In the genomic region with DNA sequence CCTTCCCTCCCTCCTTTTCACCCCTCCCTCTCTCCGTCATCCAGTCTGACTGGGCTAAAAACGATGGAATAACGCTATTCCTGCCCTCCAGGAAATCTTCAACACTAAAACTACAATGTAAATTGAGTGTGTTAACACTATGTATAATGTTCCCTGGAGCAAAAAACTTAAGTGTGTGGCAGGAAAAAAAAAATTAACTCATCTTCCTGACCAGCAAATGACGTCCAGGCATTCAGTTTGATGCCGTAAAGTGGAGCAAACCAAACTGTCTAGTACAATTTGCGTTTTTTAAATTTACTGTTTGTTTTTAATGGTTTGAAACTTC, we compare ENCODE assay signal across 8 cellular contexts. TPM values are rescaled to one million over a fixed set of nuclear protein-coding genes. Genes with fewer than 3 reads are reported as not detected.
DNase-seq lines count a peak whose midpoint lies in the region; ATAC-seq and TF ChIP-seq lines count a peak whose summit lies in the region.

No MANE protein-coding gene starts in this region.

- peak overlapping the region; percentile 95 for H3K4me3 Mint-ChIP-seq in WTC11

- POLR2A ChIA-PET in HCT116 (lab: Charles Lee) (no interaction called here), WTC11 (lab: Charles Lee) (no interaction called here)

- H3K9me3 ChIP-seq in HCT116 (ENCODE audit: control insufficient read depth in 1 of 2, insufficient read depth in 1 of 2, low read depth in 1 of 2, low read length in 2 of 2) (no peaks in the 10 kb centered on the region), skeletal muscle satellite cell (replicated peaks; ENCODE audit: low read length) (no peaks in the 10 kb centered on the region)

- no peak for TF ChIP-seq POLR2A in HCT116 (IDR thresholded peaks at IDR 0.05; ENCODE audit: borderline replicate concordance, extremely low read depth, insufficient read depth, insufficient read length)

- no peak for TF ChIP-seq RAD21 in HCT116 (IDR thresholded peaks at IDR 0.05; ENCODE audit: low read depth)

- peak overlapping the region; percentile 79 for H3K9ac ChIP-seq in HCT116 (ENCODE audit: low read length)
- H3K9ac ChIP-seq in skeletal muscle satellite cell (ENCODE audit: low read depth, low read length) = no peak overlapping the region

- H3K36me3 ChIP-seq in HCT116 (ENCODE audit: control insufficient read depth in 1 of 2, insufficient read depth in 2 of 2, low read length in 2 of 2) (no peaks in the 10 kb centered on the region), skeletal muscle satellite cell (ENCODE audit: insufficient read depth, low read length) (peaks cover 11% of the 10 kb centered on the region)

- DNase-seq in HCT116 (ENCODE audit: low read depth, low spot score) (no peak), WTC11 (ENCODE audit: low spot score) (no peak), glomerular endothelial cell (ENCODE audit: extremely low read depth, low read depth, low spot score) (peak; percentile 12), NCI-H1105 (lab: John Stamatoyannopoulos, UW) (no peak), anterior cingulate cortex (lab: John Stamatoyannopoulos, UW) (no peak), NCI-H82 (lab: John Stamatoyannopoulos, UW) (no peak)

- H3K9me2 ChIP-seq in HCT116 (ENCODE audit: insufficient read depth) = no peaks in the 10 kb centered on the region

- H3K4me2 ChIP-seq in HCT116 (ENCODE audit: low read length) (peak overlapping the region; percentile 89), skeletal muscle satellite cell (ENCODE audit: low read length) (peak overlapping the region; percentile 93)

- peaks cover 5 to 14% of the 10 kb centered on the region in 2 experiments; a peak in 3 of 4 replicates for H3K4me1 ChIP-seq in HCT116 (ENCODE audit: control insufficient read depth in 1 of 2, insufficient read depth in 2 of 2, low read length in 2 of 2)
- H3K4me1 ChIP-seq in skeletal muscle satellite cell (ENCODE audit: control insufficient read depth, insufficient read depth, low read length) = peaks cover 21% of the 10 kb centered on the region

- BruUV-seq in HCT116 (replicated peaks; lab: Mats Ljungman, UMichigan) = TSS peak; percentile 98

- RAD21 ChIA-PET in HCT116 (lab: Charles Lee; ENCODE audit: low non-redundant PET in 1 of 2, low total read pairs in 2 of 2, uncharacterized antibody in 2 of 2, unreplicated experiment in 2 of 2) = no interaction called here

- H3K27me3 ChIP-seq in HCT116 (ENCODE audit: insufficient read depth, low read length) (no peaks in the 10 kb centered on the region), skeletal muscle satellite cell (ENCODE audit: control insufficient read depth, insufficient read depth, low read length) (no peaks in the 10 kb centered on the region)

- peaks cover 14% of the 10 kb centered on the region for H3K4me1 Mint-ChIP-seq in WTC11

- no peaks in the 10 kb centered on the region for H3K36me3 Mint-ChIP-seq in WTC11

- CTCF ChIA-PET in HCT116 (lab: Charles Lee) = interaction anchor here (1.2 kb wide), 1 partner anchor 357 kb away, joined by 3 read pairs; no protein-coding TSS in a partner anchor
- CTCF ChIA-PET in WTC11 (lab: Charles Lee) = no interaction called here

- peaks cover 44% of the 10 kb centered on the region for H3K79me2 ChIP-seq in HCT116 (ENCODE audit: insufficient read depth, low read length)

- H3K27ac Mint-ChIP-seq in WTC11 = no peak overlapping the region

- intact Hi-C loops in HCT116 (cut with micrococcal nuclease) = loop anchor here (2.0 kb wide), 1 partner anchor 315 kb away; a partner anchor contains a TSS

- H4K20me1 ChIP-seq in HCT116 (ENCODE audit: insufficient read depth) = peaks cover 6% of the 10 kb centered on the region; the same call in 1 of the 2 replicates

- peak; percentile 46 for ATAC-seq in HCT116
- no peak for ATAC-seq in WTC11
- no peak for ATAC-seq in HG03469 (IDR thresholded peaks at IDR 0.05; ENCODE audit: unreplicated experiment)

- peaks cover 7% of the 10 kb centered on the region for H3K27me3 Mint-ChIP-seq in WTC11 (ENCODE audit: low read depth)

- H3K9me3 Mint-ChIP-seq in WTC11 = no peaks in the 10 kb centered on the region; the same call in 1 of the 2 replicates

- TF ChIP-seq CTCF in HCT116 (IDR thresholded peaks at IDR 0.05 in 2 of 3, conservative IDR thresholded peaks at IDR 0.05 in 1 of 3; ENCODE audit: borderline replicate concordance in 1 of 3, insufficient read depth in 1 of 3, low read depth in 2 of 3, low read length in 2 of 3) (no peak), WTC11 (IDR thresholded peaks at IDR 0.05) (no peak)

- H3K27ac ChIP-seq in HCT116 (ENCODE audit: low read depth, low read length) = no peak overlapping the region

- peak overlapping the region; percentile 93 for H2AFZ ChIP-seq in HCT116 (ENCODE audit: low read depth, low read length, poor library complexity, severe bottlenecking)

- peak overlapping the region; percentile 94 to 97 for H3K4me3 ChIP-seq in HCT116 (replicated peaks in 1 of 2; ENCODE audit: low read depth in 1 of 2, low read length in 2 of 2)
- peak overlapping the region; percentile 89 for H3K4me3 ChIP-seq in skeletal muscle satellite cell (ENCODE audit: low read length)

TF ChIP-seq in HCT116, 20 proteins besides CTCF, POLR2A, EP300 and RAD21:
- no peak for TF ChIP-seq ELF1 (IDR thresholded peaks at IDR 0.05; ENCODE audit: borderline replicate concordance, low read depth)
- TF ChIP-seq FOSL1 (IDR thresholded peaks at IDR 0.05; ENCODE audit: low read depth) = no peak
- TF ChIP-seq, protein P1, sequence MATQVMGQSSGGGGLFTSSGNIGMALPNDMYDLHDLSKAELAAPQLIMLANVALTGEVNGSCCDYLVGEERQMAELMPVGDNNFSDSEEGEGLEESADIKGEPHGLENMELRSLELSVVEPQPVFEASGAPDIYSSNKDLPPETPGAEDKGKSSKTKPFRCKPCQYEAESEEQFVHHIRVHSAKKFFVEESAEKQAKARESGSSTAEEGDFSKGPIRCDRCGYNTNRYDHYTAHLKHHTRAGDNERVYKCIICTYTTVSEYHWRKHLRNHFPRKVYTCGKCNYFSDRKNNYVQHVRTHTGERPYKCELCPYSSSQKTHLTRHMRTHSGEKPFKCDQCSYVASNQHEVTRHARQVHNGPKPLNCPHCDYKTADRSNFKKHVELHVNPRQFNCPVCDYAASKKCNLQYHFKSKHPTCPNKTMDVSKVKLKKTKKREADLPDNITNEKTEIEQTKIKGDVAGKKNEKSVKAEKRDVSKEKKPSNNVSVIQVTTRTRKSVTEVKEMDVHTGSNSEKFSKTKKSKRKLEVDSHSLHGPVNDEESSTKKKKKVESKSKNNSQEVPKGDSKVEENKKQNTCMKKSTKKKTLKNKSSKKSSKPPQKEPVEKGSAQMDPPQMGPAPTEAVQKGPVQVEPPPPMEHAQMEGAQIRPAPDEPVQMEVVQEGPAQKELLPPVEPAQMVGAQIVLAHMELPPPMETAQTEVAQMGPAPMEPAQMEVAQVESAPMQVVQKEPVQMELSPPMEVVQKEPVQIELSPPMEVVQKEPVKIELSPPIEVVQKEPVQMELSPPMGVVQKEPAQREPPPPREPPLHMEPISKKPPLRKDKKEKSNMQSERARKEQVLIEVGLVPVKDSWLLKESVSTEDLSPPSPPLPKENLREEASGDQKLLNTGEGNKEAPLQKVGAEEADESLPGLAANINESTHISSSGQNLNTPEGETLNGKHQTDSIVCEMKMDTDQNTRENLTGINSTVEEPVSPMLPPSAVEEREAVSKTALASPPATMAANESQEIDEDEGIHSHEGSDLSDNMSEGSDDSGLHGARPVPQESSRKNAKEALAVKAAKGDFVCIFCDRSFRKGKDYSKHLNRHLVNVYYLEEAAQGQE (IDR thresholded peaks at IDR 0.05; ENCODE audit: low read depth) = no peak
- TF ChIP-seq EGR1 (IDR thresholded peaks at IDR 0.05; ENCODE audit: low read depth) = no peak
- TF ChIP-seq ZFX (IDR thresholded peaks at IDR 0.05) = no peak
TF ChIP-seq in HCT116: peak in this region for 0.

TF ChIP-seq in WTC11, 78 proteins besides CTCF, POLR2A, EP300 and RAD21 (continues in another document):
- no peak for TF ChIP-seq MXD4 (CRISPR knock-in tag; IDR thresholded peaks at IDR 0.05; ENCODE audit: borderline replicate concordance)
- TF ChIP-seq ZNF121 (CRISPR knock-in tag; IDR thresholded peaks at IDR 0.05) = no peak
- TF ChIP-seq CBFB (CRISPR knock-in tag; IDR thresholded peaks at IDR 0.05; ENCODE audit: low read depth) = no peak
- TF ChIP-seq, protein P2, sequence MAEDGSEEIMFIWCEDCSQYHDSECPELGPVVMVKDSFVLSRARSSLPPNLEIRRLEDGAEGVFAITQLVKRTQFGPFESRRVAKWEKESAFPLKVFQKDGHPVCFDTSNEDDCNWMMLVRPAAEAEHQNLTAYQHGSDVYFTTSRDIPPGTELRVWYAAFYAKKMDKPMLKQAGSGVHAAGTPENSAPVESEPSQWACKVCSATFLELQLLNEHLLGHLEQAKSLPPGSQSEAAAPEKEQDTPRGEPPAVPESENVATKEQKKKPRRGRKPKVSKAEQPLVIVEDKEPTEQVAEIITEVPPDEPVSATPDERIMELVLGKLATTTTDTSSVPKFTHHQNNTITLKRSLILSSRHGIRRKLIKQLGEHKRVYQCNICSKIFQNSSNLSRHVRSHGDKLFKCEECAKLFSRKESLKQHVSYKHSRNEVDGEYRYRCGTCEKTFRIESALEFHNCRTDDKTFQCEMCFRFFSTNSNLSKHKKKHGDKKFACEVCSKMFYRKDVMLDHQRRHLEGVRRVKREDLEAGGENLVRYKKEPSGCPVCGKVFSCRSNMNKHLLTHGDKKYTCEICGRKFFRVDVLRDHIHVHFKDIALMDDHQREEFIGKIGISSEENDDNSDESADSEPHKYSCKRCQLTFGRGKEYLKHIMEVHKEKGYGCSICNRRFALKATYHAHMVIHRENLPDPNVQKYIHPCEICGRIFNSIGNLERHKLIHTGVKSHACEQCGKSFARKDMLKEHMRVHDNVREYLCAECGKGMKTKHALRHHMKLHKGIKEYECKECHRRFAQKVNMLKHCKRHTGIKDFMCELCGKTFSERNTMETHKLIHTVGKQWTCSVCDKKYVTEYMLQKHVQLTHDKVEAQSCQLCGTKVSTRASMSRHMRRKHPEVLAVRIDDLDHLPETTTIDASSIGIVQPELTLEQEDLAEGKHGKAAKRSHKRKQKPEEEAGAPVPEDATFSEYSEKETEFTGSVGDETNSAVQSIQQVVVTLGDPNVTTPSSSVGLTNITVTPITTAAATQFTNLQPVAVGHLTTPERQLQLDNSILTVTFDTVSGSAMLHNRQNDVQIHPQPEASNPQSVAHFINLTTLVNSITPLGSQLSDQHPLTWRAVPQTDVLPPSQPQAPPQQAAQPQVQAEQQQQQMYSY (CRISPR knock-in tag; IDR thresholded peaks at IDR 0.05) = no peak
- no peak for TF ChIP-seq MYBL2 (CRISPR knock-in tag; IDR thresholded peaks at IDR 0.05)
- no peak for TF ChIP-seq ZNF396 (CRISPR knock-in tag; IDR thresholded peaks at IDR 0.05; ENCODE audit: borderline replicate concordance)
- no peak for TF ChIP-seq FOXJ3 (CRISPR knock-in tag; IDR thresholded peaks at IDR 0.05; ENCODE audit: borderline replicate concordance)
- TF ChIP-seq TCF7 (CRISPR knock-in tag; IDR thresholded peaks at IDR 0.05; ENCODE audit: low read depth) = no peak

RNA-seq across cellular contexts. Expression of a gene that starts 0.5 kb away (rescaled TPM):
- 152 TPM for total RNA-seq in HCT116 (2021; ENCODE audit: unreplicated experiment)
- polyA plus RNA-seq in HCT116 (2012) = 52.9 and 69.3 TPM in 2 replicates
- 91.1 to 92.8 TPM (median 92.5 TPM) in 3 replicates for total RNA-seq in WTC11 (2021)
- 148 and 166 TPM in 2 replicates for total RNA-seq in glomerular endothelial cell
- 115 and 116 TPM in 2 replicates for total RNA-seq in skeletal muscle satellite cell (2012; rRNA removed)
